ENCODE assay signal across 8 cellular contexts in the genomic region with DNA sequence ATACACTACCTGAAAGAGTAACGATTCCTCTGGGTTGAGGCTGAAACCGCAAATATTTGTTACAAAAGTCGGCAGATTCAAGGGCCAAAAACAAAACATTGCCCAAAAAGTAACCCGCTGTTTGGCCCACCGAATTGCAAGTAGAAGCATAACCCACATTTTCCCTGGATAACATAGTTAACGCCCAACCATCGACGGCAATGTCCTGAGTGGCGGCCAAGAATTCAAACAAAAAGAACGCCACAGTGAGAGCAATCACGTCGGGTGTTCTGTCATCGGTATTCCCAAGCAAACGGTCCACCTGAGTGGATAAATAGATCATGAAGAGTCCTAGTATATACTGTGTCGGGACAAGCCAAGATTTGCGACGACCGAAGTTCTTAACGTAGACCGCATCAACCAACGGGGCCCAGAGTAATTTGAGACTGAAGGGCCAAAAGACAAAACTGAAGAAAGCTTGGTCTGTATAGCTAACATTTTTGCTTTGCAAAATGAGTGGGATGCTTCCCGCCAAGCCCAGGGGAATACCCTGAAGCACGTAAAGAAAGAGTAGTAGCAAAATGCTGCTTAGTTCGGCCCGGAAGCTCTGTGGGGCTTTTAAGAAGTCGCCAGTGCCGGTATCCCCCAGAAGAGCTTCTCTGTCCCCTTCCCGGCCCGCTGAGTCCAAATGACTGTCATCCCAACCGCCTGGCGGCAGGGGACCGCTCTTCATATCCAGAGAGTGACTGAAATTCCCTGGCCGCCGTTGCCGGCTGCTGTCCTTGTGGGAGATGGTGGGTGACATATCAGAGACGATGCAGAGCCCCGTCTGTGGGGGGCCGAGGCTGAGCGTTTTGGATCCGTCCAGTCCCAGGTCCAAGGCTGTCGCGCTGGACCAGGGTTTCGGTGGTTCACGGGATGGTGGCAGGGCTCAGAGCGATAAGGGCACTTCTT. TPM values are rescaled to one million over a fixed set of nuclear protein-coding genes. Genes with fewer than 3 reads are reported as not detected.
A peak's percentile ranks its signal among the peaks of the same experiment; 100 is the strongest.
DNase-seq lines count a peak whose midpoint lies in the region; ATAC-seq, FAIRE-seq and TF ChIP-seq lines count a peak whose summit lies in the region.

No MANE protein-coding gene starts in this region.

- peaks cover 41% of the 10 kb centered on the region for H3K4me1 Mint-ChIP-seq in activated T-helper 1 cell treated with anti-CD3 and anti-CD28 coated beads, Interleukin-12 subunit alpha, Interleukin-12 subunit beta, Interleukin-2, Interleukin-4 antibody, amounts not matched to agents 30 ng/mL and 10 ng/mL and 1 ng/mL, durations not matched to agents 14 hours and 24 hours and 36 hours (ENCODE audit: low read depth)

- whole genome bisulfite sequencing in pancreas, 2 donors = 0 to 1% methylated on average over 45 of the region's 45 CpGs

- ATAC-seq in GM21723 (IDR thresholded peaks at IDR 0.05; ENCODE audit: unreplicated experiment) = peak; percentile 15
- ATAC-seq in pancreas = peak; percentile 1 to 9 (median 6)
- no peak for ATAC-seq in GM18858 (IDR thresholded peaks at IDR 0.05; ENCODE audit: unreplicated experiment)
- ATAC-seq in GM21381 (IDR thresholded peaks at IDR 0.05; ENCODE audit: unreplicated experiment) = no peak

- FAIRE-seq in pancreas (lab: Jason Lieb, UNC) = no peak

- intact Hi-C loops in activated T-helper 1 cell treated with anti-CD3 and anti-CD28 coated beads, Interleukin-12 subunit alpha, Interleukin-12 subunit beta, Interleukin-2, Interleukin-4 antibody, amounts not matched to agents 30 ng/mL and 10 ng/mL and 1 ng/mL, durations not matched to agents 14 hours and 24 hours and 36 hours (cut with micrococcal nuclease) = loop anchor here (1.0 to 10.0 kb wide), 11 partner anchors 9 to 1531 kb away; partner anchors contain the start of genes C3orf33, CCNL1, DHX36 and GMPS
- intact Hi-C loops in pancreas (cut with DNase I) = no loop called here

- H3K4me3 ChIP-seq in cardiac muscle cell (peak overlapping the region; percentile 83), pancreas (peak overlapping the region; percentile 86 to 99 (median 93))

- no peaks in the 10 kb centered on the region for H3K27me3 Mint-ChIP-seq in activated T-helper 1 cell treated with anti-CD3 and anti-CD28 coated beads, Interleukin-12 subunit alpha, Interleukin-12 subunit beta, Interleukin-2, Interleukin-4 antibody, amounts not matched to agents 30 ng/mL and 10 ng/mL and 1 ng/mL, durations not matched to agents 14 hours and 24 hours and 36 hours (ENCODE audit: insufficient read depth)

- DNase-seq in EH (ENCODE audit: low read depth) (peak; percentile 32), LoVo (ENCODE audit: low spot score) (peak; percentile 26), cardiac muscle cell (ENCODE audit: low read depth in 1 of 2, low spot score in 1 of 2) (peak; percentile 41 to 63), pancreas (peak in 2 of 6 donors; percentile 32 to 70)
- DNase-seq in activated T-helper 1 cell treated with anti-CD3 and anti-CD28 coated beads, Interleukin-12 subunit alpha, Interleukin-12 subunit beta, Interleukin-2, Interleukin-4 antibody, amounts not matched to agents 30 ng/mL and 10 ng/mL and 1 ng/mL, durations not matched to agents 14 hours and 24 hours and 36 hours (ENCODE audit: low spot score) = peak; percentile 23

- peak overlapping the region; percentile 96 for H3K27ac Mint-ChIP-seq in activated T-helper 1 cell treated with anti-CD3 and anti-CD28 coated beads, Interleukin-12 subunit alpha, Interleukin-12 subunit beta, Interleukin-2, Interleukin-4 antibody, amounts not matched to agents 30 ng/mL and 10 ng/mL and 1 ng/mL, durations not matched to agents 14 hours and 24 hours and 36 hours

- TF ChIP-seq CTCF in cardiac muscle cell (IDR thresholded peaks at IDR 0.05; ENCODE audit: low read depth, low read length) (no peak), pancreas (IDR thresholded peaks at IDR 0.05) (no peak)

- H3K27me3 ChIP-seq in cardiac muscle cell = no peaks in the 10 kb centered on the region
- no peaks in the 10 kb centered on the region for H3K27me3 ChIP-seq in pancreas

- H3K4me3 Mint-ChIP-seq in activated T-helper 1 cell treated with anti-CD3 and anti-CD28 coated beads, Interleukin-12 subunit alpha, Interleukin-12 subunit beta, Interleukin-2, Interleukin-4 antibody, amounts not matched to agents 30 ng/mL and 10 ng/mL and 1 ng/mL, durations not matched to agents 14 hours and 24 hours and 36 hours = peak overlapping the region; percentile 91

- H3K36me3 Mint-ChIP-seq in activated T-helper 1 cell treated with anti-CD3 and anti-CD28 coated beads, Interleukin-12 subunit alpha, Interleukin-12 subunit beta, Interleukin-2, Interleukin-4 antibody, amounts not matched to agents 30 ng/mL and 10 ng/mL and 1 ng/mL, durations not matched to agents 14 hours and 24 hours and 36 hours (ENCODE audit: low read depth) = peaks cover 28% of the 10 kb centered on the region

- no peaks in the 10 kb centered on the region for H3K9me3 ChIP-seq in cardiac muscle cell (ENCODE audit: low read depth)
- no peaks in the 10 kb centered on the region for H3K9me3 ChIP-seq in pancreas

- H3K27ac ChIP-seq in cardiac muscle cell (peak overlapping the region; percentile 83), pancreas (peak overlapping the region; percentile 90 to 97 (median 94))

- H3K36me3 ChIP-seq in cardiac muscle cell = no peaks in the 10 kb centered on the region
- H3K36me3 ChIP-seq in pancreas = no peaks in the 10 kb centered on the region

- peaks cover 15% of the 10 kb centered on the region for H3K4me1 ChIP-seq in cardiac muscle cell (ENCODE audit: low read depth)
- peaks cover 0 to 22% (median 6%) of the 10 kb centered on the region in 3 donors for H3K4me1 ChIP-seq in pancreas

- H3K9me3 Mint-ChIP-seq in activated T-helper 1 cell treated with anti-CD3 and anti-CD28 coated beads, Interleukin-12 subunit alpha, Interleukin-12 subunit beta, Interleukin-2, Interleukin-4 antibody, amounts not matched to agents 30 ng/mL and 10 ng/mL and 1 ng/mL, durations not matched to agents 14 hours and 24 hours and 36 hours = no peaks in the 10 kb centered on the region

RNA-seq across cellular contexts. Expression of gene SLC33A1, which starts 0.7 kb away (rescaled TPM):
- total RNA-seq in activated T-helper 1 cell treated with anti-CD3 and anti-CD28 coated beads, Interleukin-12 subunit alpha, Interleukin-12 subunit beta, Interleukin-2, Interleukin-4 antibody, amounts not matched to agents 30 ng/mL and 10 ng/mL and 1 ng/mL, durations not matched to agents 14 hours and 24 hours and 36 hours = 27.4 and 30.7 TPM in 2 replicates
- total RNA-seq in cardiac muscle cell = 23.9 and 28.8 TPM in 2 replicates
- 7.9 and 17.5 TPM in 2 replicates for polyA plus RNA-seq in cardiac muscle cell
- 10 to 100 TPM; 30.2 to 39.1 (median 35.6) TPM for total RNA-seq in pancreas
- polyA plus RNA-seq in pancreas = 10 to 100 TPM; 10.1 to 22.2 TPM

RNA-seq across cellular contexts. Expression of gene GMPS, which starts 17.0 kb away (rescaled TPM):
- 131 and 144 TPM in 2 replicates for total RNA-seq in activated T-helper 1 cell treated with anti-CD3 and anti-CD28 coated beads, Interleukin-12 subunit alpha, Interleukin-12 subunit beta, Interleukin-2, Interleukin-4 antibody, amounts not matched to agents 30 ng/mL and 10 ng/mL and 1 ng/mL, durations not matched to agents 14 hours and 24 hours and 36 hours
- 39.4 and 44.9 TPM in 2 replicates for total RNA-seq in cardiac muscle cell
- polyA plus RNA-seq in cardiac muscle cell = 83.1 and 116 TPM in 2 replicates
- 10 to 100 TPM; 29.3 to 38.7 (median 31.0) TPM for total RNA-seq in pancreas
- 10 to 100 TPM in 1 of 2 donors, 1 to 10 TPM in 1; 8.0 to 12.6 TPM for polyA plus RNA-seq in pancreas

RNA-seq across cellular contexts. Expression of gene C3orf33, which starts 47.4 kb away (rescaled TPM):
- 1.9 and 2.0 TPM in 2 replicates for total RNA-seq in activated T-helper 1 cell treated with anti-CD3 and anti-CD28 coated beads, Interleukin-12 subunit alpha, Interleukin-12 subunit beta, Interleukin-2, Interleukin-4 antibody, amounts not matched to agents 30 ng/mL and 10 ng/mL and 1 ng/mL, durations not matched to agents 14 hours and 24 hours and 36 hours
- total RNA-seq in cardiac muscle cell = 4.5 and 5.5 TPM in 2 replicates
- 4.8 and 10.1 TPM in 2 replicates for polyA plus RNA-seq in cardiac muscle cell
- total RNA-seq in pancreas = 1 to 10 TPM; 1.7 to 3.9 (median 3.3) TPM
- 1 to 10 TPM; 1.5 to 5.7 TPM for polyA plus RNA-seq in pancreas

Comparison
In these comparisons a context has a peak if more than half of its experiments do, and no peak if none do; other contexts are left out.
1. ATAC-seq: peak in GM21723 (single experiment) and pancreas (4 of 4); none in GM18858 (single experiment) and GM21381 (single experiment).